Comparison of ENCODE assay signal across 19 cellular contexts in the genomic region with DNA sequence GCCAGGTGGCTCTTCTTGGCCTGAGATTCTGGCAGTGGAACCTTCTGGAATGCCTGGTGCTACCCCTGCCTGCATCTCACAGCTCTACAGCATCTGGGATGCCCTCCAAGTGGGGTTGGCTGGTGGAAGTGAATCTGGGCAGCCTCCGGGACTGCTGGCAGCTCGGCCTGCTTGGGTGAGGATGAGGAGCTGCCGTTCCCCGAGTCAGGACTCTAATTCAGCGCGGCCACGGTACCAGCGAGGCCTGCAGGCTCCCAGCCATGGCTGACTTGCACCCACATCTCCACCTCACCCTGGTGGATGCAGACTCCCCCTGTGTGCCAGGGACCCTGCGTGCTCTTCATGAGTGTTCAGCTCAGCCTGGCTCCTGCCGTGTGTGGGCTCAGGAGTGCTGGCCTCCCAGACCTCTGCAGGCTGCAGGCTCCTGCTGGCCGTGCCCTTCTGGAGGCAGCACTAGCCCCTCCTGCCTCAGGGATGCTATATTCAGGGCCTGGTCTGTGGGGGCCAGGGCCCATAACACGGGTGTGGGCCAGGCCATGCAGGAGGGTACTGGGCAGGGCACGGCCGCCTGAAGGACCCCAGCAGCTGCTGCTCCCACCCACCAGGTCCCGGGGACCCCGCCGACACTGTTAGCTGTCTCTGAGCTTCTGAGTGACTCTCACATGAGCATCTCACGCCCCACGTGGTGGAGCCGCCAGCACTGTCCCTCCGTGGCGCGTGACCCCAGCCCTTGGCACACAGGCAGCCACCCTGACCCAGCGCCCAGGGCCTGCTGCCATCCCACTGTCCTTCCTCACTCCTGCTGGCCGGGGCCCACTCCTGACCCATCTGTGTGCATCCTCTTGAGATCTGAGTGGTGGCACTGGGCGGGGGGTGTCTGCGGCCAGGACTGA. TPM values are rescaled to one million over a fixed set of nuclear protein-coding genes. Genes with fewer than 3 reads are reported as not detected.
DNase-seq lines count a peak whose midpoint lies in the region; ATAC-seq and TF ChIP-seq lines count a peak whose summit lies in the region.
"Had no signal": no experiment of that assay in that cellular context is flagged by ENCODE, and none has a peak within 500 bp of the region (broad histone marks: within the 10 kb centered on the region; RNA-seq: fewer than 3 reads in every experiment).

No MANE protein-coding gene starts in this region.

- H3K27me3 Mint-ChIP-seq in stimulated activated naive CD8-positive, alpha-beta T cell treated with anti-CD3 and anti-CD28 coated beads, Interleukin-15, amount 100 ng/mL, for 72 hours = no peaks in the 10 kb centered on the region
- H3K27me3 Mint-ChIP-seq in endothelial cell (ENCODE audit: unreplicated experiment) = peaks cover 4% of the 10 kb centered on the region
- H3K27me3 Mint-ChIP-seq: CD8-positive, alpha-beta memory T cell had no signal

- no peak for TF ChIP-seq CTCF in endothelial cell (IDR thresholded peaks at IDR 0.05; ENCODE audit: unreplicated experiment)

- H3K4me3 Mint-ChIP-seq in stimulated activated naive CD8-positive, alpha-beta T cell treated with anti-CD3 and anti-CD28 coated beads, Interleukin-15, amount 100 ng/mL, for 72 hours = no peak overlapping the region
- H3K4me3 Mint-ChIP-seq in endothelial cell (ENCODE audit: unreplicated experiment) = no peak overlapping the region
- H3K4me3 Mint-ChIP-seq: CD8-positive, alpha-beta memory T cell had no signal

- H3K4me1 Mint-ChIP-seq in stimulated activated naive CD8-positive, alpha-beta T cell treated with anti-CD3 and anti-CD28 coated beads, Interleukin-15, amount 100 ng/mL, for 72 hours = no peaks in the 10 kb centered on the region
- no peaks in the 10 kb centered on the region for H3K4me1 Mint-ChIP-seq in endothelial cell (ENCODE audit: unreplicated experiment)

- H3K4me1 ChIP-seq in aorta (ENCODE audit: control insufficient read depth in 1 of 2, insufficient read depth in 2 of 2, low read length in 2 of 2) = no peaks in the 10 kb centered on the region
- H3K4me1 ChIP-seq: Peyer's patch had no signal

- H3K27ac ChIP-seq in cingulate gyrus (ENCODE audit: low read depth, low read length) (peak overlapping the region; percentile 19), aorta (ENCODE audit: low read depth in 1 of 2, low read length in 2 of 2) (no peak overlapping the region)
- H3K27ac ChIP-seq: Peyer's patch had no signal

- H3K9me3 ChIP-seq in aorta (ENCODE audit: control insufficient read depth, low read length) = no peaks in the 10 kb centered on the region
- H3K9me3 ChIP-seq: Peyer's patch had no signal

- intact Hi-C loops in aorta (cut with DNase I) = loop anchor here (5.0 to 10.0 kb wide), 3 partner anchors 187 to 367 kb away; partner anchors contain the start of genes TACC3 (in 1 of the 2) and TMEM129 (in 1 of the 2)

- H3K27me3 ChIP-seq in aorta (ENCODE audit: control insufficient read depth in 1 of 2, insufficient read depth in 2 of 2, low read length in 1 of 2) = no peaks in the 10 kb centered on the region
- H3K27me3 ChIP-seq: Peyer's patch had no signal

- ATAC-seq in stimulated activated naive CD8-positive, alpha-beta T cell treated with anti-CD3 and anti-CD28 coated beads, Interleukin-15, amount 100 ng/mL, for 72 hours = peak; percentile 34
- ATAC-seq in stimulated activated naive CD8-positive, alpha-beta T cell treated with anti-CD3 and anti-CD28 coated beads, Interleukin-15, Interleukin-2, amounts not matched to agents 100 U/mL and 50 U/mL, for 24 hours = no peak
- ATAC-seq in aorta (ENCODE audit: low FRiP score) = peak; percentile 2
- ATAC-seq in HG02884 (IDR thresholded peaks at IDR 0.05; ENCODE audit: unreplicated experiment) = no peak

- no peak for DNase-seq in stimulated activated naive CD8-positive, alpha-beta T cell treated with anti-CD3 and anti-CD28 coated beads, Interleukin-15, amount 100 ng/mL, for 72 hours
- DNase-seq in stimulated activated naive CD8-positive, alpha-beta T cell treated with anti-CD3 and anti-CD28 coated beads, Interleukin-15, Interleukin-2, amounts not matched to agents 100 U/mL and 50 U/mL, for 24 hours = no peak
- DNase-seq in midbrain (lab: John Stamatoyannopoulos, UW) = peak; percentile 64
- DNase-seq in aorta = no peak
- no peak for DNase-seq in HuH-7.5 (ENCODE audit: low spot score)
- DNase-seq in endothelial cell (ENCODE audit: low spot score) = no peak
- DNase-seq: AML-193; CD8-positive, alpha-beta memory T cell; EL; Kasumi-1; NCI-H1417 treated with DMSO at 0.1 percent for 48 hours; NCI-H2029; NCI-H2171 treated with DMSO at 0.1 percent for 48 hours; Peyer's patch; SHP77 treated with DMSO at 0.1 percent for 48 hours had no signal

- H3K4me3 ChIP-seq in aorta (ENCODE audit: low read length in 2 of 2) = no peak overlapping the region
- H3K4me3 ChIP-seq: Peyer's patch had no signal

- H3K36me3 Mint-ChIP-seq in endothelial cell (ENCODE audit: low read depth, unreplicated experiment) = peaks cover 14% of the 10 kb centered on the region

- 66 to 69% methylated on average over 25 to 27 of the region's 27 CpGs for WGBS in aorta, 2 donors

- H3K9me3 Mint-ChIP-seq in stimulated activated naive CD8-positive, alpha-beta T cell treated with anti-CD3 and anti-CD28 coated beads, Interleukin-15, amount 100 ng/mL, for 72 hours = no peaks in the 10 kb centered on the region
- H3K9me3 Mint-ChIP-seq in endothelial cell (ENCODE audit: unreplicated experiment) = no peaks in the 10 kb centered on the region
- H3K9me3 Mint-ChIP-seq: CD8-positive, alpha-beta memory T cell had no signal

- H3K27ac Mint-ChIP-seq in stimulated activated naive CD8-positive, alpha-beta T cell treated with anti-CD3 and anti-CD28 coated beads, Interleukin-15, amount 100 ng/mL, for 72 hours = no peak overlapping the region
- H3K27ac Mint-ChIP-seq in endothelial cell (ENCODE audit: unreplicated experiment) = no peak overlapping the region
- H3K27ac Mint-ChIP-seq: CD8-positive, alpha-beta memory T cell had no signal

- no peaks in the 10 kb centered on the region for H3K36me3 ChIP-seq in aorta (ENCODE audit: control insufficient read depth in 1 of 2, insufficient read depth in 2 of 2, low read length in 1 of 2)

RNA-seq across cellular contexts. Expression of gene UVSSA, which starts 10.6 kb away (rescaled TPM):
- 10 to 100 TPM; 19.9 to 33.5 TPM for total RNA-seq in aorta
- 10 to 100 TPM in 1 of 2 donors, 1 to 10 TPM in 1; 2.3 to 12.7 TPM for polyA plus RNA-seq in aorta
- 22.1 TPM for total RNA-seq in endothelial cell (ENCODE audit: unreplicated experiment)

RNA-seq across cellular contexts. Expression of gene NKX1-1, which starts 48.6 kb away (rescaled TPM):
- not detected for total RNA-seq in aorta
- not detected for polyA plus RNA-seq in aorta
- total RNA-seq in endothelial cell (ENCODE audit: unreplicated experiment) = not detected
- total RNA-seq: A673; CD8-positive, alpha-beta memory T cell; NCI-H460; Peyer's patch had no signal
- polyA plus RNA-seq: CD8-positive, alpha-beta memory T cell had no signal

Comparison
In these comparisons a context has a peak if more than half of its experiments do, and no peak if none do; other contexts are left out.
1. ATAC-seq: peak in stimulated activated naive CD8-positive, alpha-beta T cell treated with anti-CD3 and anti-CD28 coated beads, Interleukin-15, amount 100 ng/mL, for 72 hours (single experiment) and aorta (single experiment); none in stimulated activated naive CD8-positive, alpha-beta T cell treated with anti-CD3 and anti-CD28 coated beads, Interleukin-15, Interleukin-2, amounts not matched to agents 100 U/mL and 50 U/mL, for 24 hours (single experiment) and HG02884 (single experiment).